In the genomic region with DNA sequence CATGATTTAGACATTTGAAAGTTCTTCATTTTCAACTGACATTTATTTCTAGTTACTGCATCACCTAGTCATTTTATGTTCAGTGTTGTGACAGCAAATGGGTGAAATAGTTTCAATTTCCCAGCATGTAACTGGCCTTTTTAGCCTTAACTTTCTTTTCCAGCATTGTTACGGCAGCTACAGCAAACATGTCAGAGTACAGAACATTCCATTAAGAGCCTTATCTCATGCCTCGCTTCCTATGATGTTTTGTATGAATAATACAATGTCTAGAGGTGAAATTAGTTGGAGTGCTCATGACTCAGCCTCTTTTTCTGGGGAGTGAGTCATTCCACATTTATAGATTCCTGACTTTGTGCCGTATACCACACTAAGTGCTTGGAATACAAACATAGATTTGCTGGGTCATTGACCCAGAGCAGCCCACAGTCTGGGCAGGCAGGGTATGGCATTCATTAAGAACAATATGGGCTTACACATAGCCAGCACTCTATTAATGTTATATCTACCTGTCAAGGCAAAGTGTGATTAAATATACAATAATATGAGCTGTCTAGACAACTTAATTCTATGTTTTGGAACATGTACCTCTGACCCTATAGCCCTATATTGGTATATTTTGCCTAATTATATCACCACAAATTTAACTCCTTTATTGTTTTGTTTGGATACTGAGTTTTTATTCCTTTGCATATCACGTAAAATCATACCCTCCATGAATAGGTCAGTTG, we compare ENCODE assay signal across 8 cellular contexts.
A peak's percentile ranks its signal among the peaks of the same experiment; 100 is the strongest.
DNase-seq lines count a peak whose midpoint lies in the region; ATAC-seq lines count a peak whose summit lies in the region.

No MANE protein-coding gene starts in this region.

- H3K9ac ChIP-seq in endocrine pancreas (ENCODE audit: control insufficient read depth, insufficient read depth, low read length) = no peak overlapping the region
- H3K9ac ChIP-seq in neuronal stem cell (ENCODE audit: low read depth, low read length, poor library complexity) = no peak overlapping the region

- peak; percentile 74 for DNase-seq in COLO668 (lab: John Stamatoyannopoulos, UW; ENCODE audit: unreplicated experiment)
- DNase-seq in NCI-H2107 treated with DMSO at 0.1 percent for 48 hours (lab: John Stamatoyannopoulos, UW; ENCODE audit: unreplicated experiment) = peak; percentile 94
- DNase-seq in neuronal stem cell (ENCODE audit: low spot score) = no peak
- DNase-seq in NK-92 (lab: John Stamatoyannopoulos, UW; ENCODE audit: unreplicated experiment) = no peak
- no peak for DNase-seq in NCI-H524 (lab: John Stamatoyannopoulos, UW)
- no peak for DNase-seq in cortex of kidney (lab: John Stamatoyannopoulos, UW)

- no peak overlapping the region for H3K14ac ChIP-seq in neuronal stem cell (ENCODE audit: low read length)

- no peak overlapping the region for H2BK12ac ChIP-seq in neuronal stem cell (ENCODE audit: low read length)

- no CpG with 5 or more reads among the region's 4 CpGs for WGBS in neuronal stem cell (ENCODE audit: extremely low coverage in 2 of 2, insufficient read length in 2 of 2, insufficient replicate concordance in 1 of 2), 2 donors

- no peak overlapping the region for H3K23ac ChIP-seq in neuronal stem cell (ENCODE audit: low read depth, low read length, poor library complexity)

- H3K4ac ChIP-seq in neuronal stem cell (ENCODE audit: low read length) = no peak overlapping the region

- no peaks in the 10 kb centered on the region for H3K27me3 ChIP-seq in endocrine pancreas (ENCODE audit: control insufficient read depth, insufficient read depth, low read length)
- no peaks in the 10 kb centered on the region for H3K27me3 ChIP-seq in neuronal stem cell (ENCODE audit: control insufficient read depth in 3 of 3, insufficient read depth in 3 of 3, low read depth in 1 of 3, low read length in 3 of 3)

- peak overlapping the region; percentile 49 for H3K4me3 ChIP-seq in endocrine pancreas (ENCODE audit: control insufficient read depth, insufficient read depth, low read length)
- no peak overlapping the region for H3K4me3 ChIP-seq in neuronal stem cell (ENCODE audit: low read length in 2 of 2)

- H4K91ac ChIP-seq in neuronal stem cell (ENCODE audit: low read depth, low read length, poor library complexity) = no peak overlapping the region

- peaks cover 2% of the 10 kb centered on the region for H3K79me1 ChIP-seq in neuronal stem cell (ENCODE audit: low read depth, low read length)

- H2BK120ac ChIP-seq in neuronal stem cell (ENCODE audit: low read depth, low read length) = no peak overlapping the region

- no peak overlapping the region for H2AFZ ChIP-seq in neuronal stem cell (ENCODE audit: low read length)

- no peak overlapping the region for H2BK15ac ChIP-seq in neuronal stem cell (ENCODE audit: low read length)

- H4K8ac ChIP-seq in neuronal stem cell (ENCODE audit: low read depth, low read length) = no peak overlapping the region

- peaks cover 6% of the 10 kb centered on the region for H3K4me1 ChIP-seq in endocrine pancreas (ENCODE audit: control insufficient read depth, insufficient read depth, low read length)
- peaks cover 2 to 15% of the 10 kb centered on the region in 2 donors for H3K4me1 ChIP-seq in neuronal stem cell (ENCODE audit: control insufficient read depth in 2 of 2, insufficient read depth in 1 of 2, low read depth in 1 of 2, low read length in 2 of 2)

- no peaks in the 10 kb centered on the region for H3K36me3 ChIP-seq in endocrine pancreas (ENCODE audit: control insufficient read depth, insufficient read depth, low read length)
- peaks cover 0 to 2% of the 10 kb centered on the region in 2 donors for H3K36me3 ChIP-seq in neuronal stem cell (replicated peaks in 1 of 2; ENCODE audit: control insufficient read depth in 2 of 2, insufficient read depth in 2 of 2, low read length in 2 of 2)

- H3K18ac ChIP-seq in neuronal stem cell (ENCODE audit: low read length) = no peak overlapping the region

- no peak for ATAC-seq in activated CD4-positive, CD25-positive, alpha-beta regulatory T cell treated with anti-CD3 and anti-CD28 coated beads, Interleukin-2, amount 50 U/mL, for 24 hours

- H3K9me3 ChIP-seq in endocrine pancreas (ENCODE audit: control insufficient read depth, low read length) (no peaks in the 10 kb centered on the region), neuronal stem cell (replicated peaks in 1 of 2; ENCODE audit: control insufficient read depth in 2 of 2, insufficient read depth in 1 of 2, low read depth in 1 of 2, low read length in 2 of 2) (peaks cover 2 to 19% of the 10 kb centered on the region in 2 donors)

- peak overlapping the region; percentile 55 for H3K27ac ChIP-seq in neuronal stem cell (replicated peaks; ENCODE audit: low read length)

- no peak overlapping the region for H3K4me2 ChIP-seq in neuronal stem cell (ENCODE audit: insufficient read depth, low read length, poor library complexity, severe bottlenecking)

- no peak overlapping the region for H2AK5ac ChIP-seq in neuronal stem cell (ENCODE audit: low read depth, low read length)

- H2BK5ac ChIP-seq in neuronal stem cell (ENCODE audit: low read length) = no peak overlapping the region

Comparison
In these comparisons a context has a peak if more than half of its experiments do, and no peak if none do; other contexts are left out.
1. DNase-seq: peak in COLO668 (single experiment) and NCI-H2107 treated with DMSO at 0.1 percent for 48 hours (single experiment); none in neuronal stem cell (single experiment), NK-92 (single experiment), NCI-H524 (0 of 2) and cortex of kidney (single experiment).